1 cellular context compared by ENCODE assay signal in genomic region chr22:19291580-19292261, GRCh38.
A peak's percentile ranks its signal among the peaks of the same experiment; 100 is the strongest.
TF ChIP-seq lines count a peak whose summit lies in the region.

Gene CLTCL1 (minus strand): TSS chr22:19291719. CDS start chr22:19291641, 78 bp downstream.

TF ChIP-seq in K562, 482 proteins besides CTCF, POLR2A, EP300 and RAD21 (continued from another document and continues in another):
- peak; percentile 98 for TF ChIP-seq ZNF609 (CRISPR knock-in tag; IDR thresholded peaks at IDR 0.05; ENCODE audit: borderline replicate concordance)
- TF ChIP-seq ZNF165 (CRISPR knock-in tag; IDR thresholded peaks at IDR 0.05; ENCODE audit: borderline replicate concordance): no peak; the same call in 1 of the 2 replicates
- no peak for TF ChIP-seq FOXJ3 (CRISPR knock-in tag; IDR thresholded peaks at IDR 0.05)
- TF ChIP-seq ZNF584 (CRISPR knock-in tag; IDR thresholded peaks at IDR 0.05; ENCODE audit: low read depth): 0 out of 2 replicates have a peak, but pooled peaks have one; percentile 65
- TF ChIP-seq C11orf30 (IDR thresholded peaks at IDR 0.05; ENCODE audit: low read depth): 0 out of 2 replicates have a peak, but pooled peaks have one; percentile 4
- TF ChIP-seq ZNF695 (CRISPR knock-in tag; IDR thresholded peaks at IDR 0.05): peak; percentile 29; the same call in 1 of the 2 replicates
- no peak for TF ChIP-seq RERE (CRISPR knock-in tag; IDR thresholded peaks at IDR 0.05; ENCODE audit: borderline replicate concordance)
- peak; percentile 99 for TF ChIP-seq RB1 (IDR thresholded peaks at IDR 0.05; ENCODE audit: low read depth)
- no peak for TF ChIP-seq ZNF282 (CRISPR knock-in tag; IDR thresholded peaks at IDR 0.05)
- 0 out of 2 replicates have a peak, but pooled peaks have one; percentile 25 for TF ChIP-seq JUNB (CRISPR knock-in tag; conservative IDR thresholded peaks at IDR 0.05)
- peak; percentile 81 for TF ChIP-seq POLR2B (IDR thresholded peaks at IDR 0.05; ENCODE audit: low read depth, partially characterized antibody)
- no peak for TF ChIP-seq ZNF518B (CRISPR knock-in tag; IDR thresholded peaks at IDR 0.05)
- TF ChIP-seq MCM2 (IDR thresholded peaks at IDR 0.05; ENCODE audit: low read depth): no peak
- 0 out of 2 replicates have a peak, but pooled peaks have one; percentile 86 for TF ChIP-seq NFRKB (IDR thresholded peaks at IDR 0.05; ENCODE audit: low read depth)
- TF ChIP-seq TFAM (CRISPR knock-in tag; conservative IDR thresholded peaks at IDR 0.05): no peak
- peak; percentile 27 for TF ChIP-seq TCF7 (IDR thresholded peaks at IDR 0.05; ENCODE audit: borderline replicate concordance)
- no peak for TF ChIP-seq ZBTB17 (CRISPR knock-in tag; IDR thresholded peaks at IDR 0.05)
- peak; percentile 96 for TF ChIP-seq KDM5B (IDR thresholded peaks at IDR 0.05; ENCODE audit: insufficient replicate concordance, low read depth, low read length)
- TF ChIP-seq SMC3 (conservative IDR thresholded peaks at IDR 0.05; ENCODE audit: insufficient read depth, low read depth, low read length): peak; percentile 48
- TF ChIP-seq KAT2B (IDR thresholded peaks at IDR 0.05; ENCODE audit: low read depth, low read length): no peak
- no peak for TF ChIP-seq BRF1 (IDR thresholded peaks at IDR 0.05; ENCODE audit: borderline replicate concordance, extremely low read depth, insufficient read length)
- no peak for TF ChIP-seq ZNF184 (CRISPR knock-in tag; IDR thresholded peaks at IDR 0.05)
- no peak; the same call in 1 of the 2 replicates for TF ChIP-seq CGGBP1 (CRISPR knock-in tag; IDR thresholded peaks at IDR 0.05)
- peak; percentile 25 for TF ChIP-seq HNRNPLL (IDR thresholded peaks at IDR 0.05; ENCODE audit: low read depth, low read length, poor library complexity, severe bottlenecking)
- no peak for TF ChIP-seq RBM34 (IDR thresholded peaks at IDR 0.05; ENCODE audit: borderline replicate concordance, insufficient read depth, low read length)
- TF ChIP-seq ZNF668 (CRISPR knock-in tag; IDR thresholded peaks at IDR 0.05): peak; percentile 65; the same call in 1 of the 2 replicates
- peak; percentile 85; the same call in 1 of the 2 replicates for TF ChIP-seq ZBTB26 (CRISPR knock-in tag; IDR thresholded peaks at IDR 0.05)
- TF ChIP-seq CBFA2T2 (conservative IDR thresholded peaks at IDR 0.05): no peak
- no peak for TF ChIP-seq PTRF (tag; IDR thresholded peaks at IDR 0.05)
- TF ChIP-seq HBP1 (CRISPR knock-in tag; IDR thresholded peaks at IDR 0.05): peak; percentile 81; the same call in 1 of the 2 replicates
- no peak for TF ChIP-seq SNIP1 (IDR thresholded peaks at IDR 0.05; ENCODE audit: low read depth)
- peak; percentile 95 for TF ChIP-seq CXXC5 (CRISPR knock-in tag; IDR thresholded peaks at IDR 0.05)
- TF ChIP-seq ZNF699 (CRISPR knock-in tag; IDR thresholded peaks at IDR 0.05; ENCODE audit: insufficient replicate concordance): no peak
- no peak for TF ChIP-seq STAT5B (CRISPR knock-in tag; IDR thresholded peaks at IDR 0.05)
- TF ChIP-seq ESRRB (CRISPR knock-in tag; IDR thresholded peaks at IDR 0.05; ENCODE audit: borderline replicate concordance): no peak
- TF ChIP-seq NCOA6 (IDR thresholded peaks at IDR 0.05): peak; percentile 85
- TF ChIP-seq ZSCAN32 (CRISPR knock-in tag; IDR thresholded peaks at IDR 0.05): peak; percentile 63; the same call in 1 of the 2 replicates
- TF ChIP-seq NELFE (IDR thresholded peaks at IDR 0.05; ENCODE audit: insufficient read depth, insufficient read length): no peak
- TF ChIP-seq CEBPZ (IDR thresholded peaks at IDR 0.05; ENCODE audit: borderline replicate concordance, low read depth, low read length): no peak
